27 cellular contexts compared by ENCODE assay signal in the genomic region with DNA sequence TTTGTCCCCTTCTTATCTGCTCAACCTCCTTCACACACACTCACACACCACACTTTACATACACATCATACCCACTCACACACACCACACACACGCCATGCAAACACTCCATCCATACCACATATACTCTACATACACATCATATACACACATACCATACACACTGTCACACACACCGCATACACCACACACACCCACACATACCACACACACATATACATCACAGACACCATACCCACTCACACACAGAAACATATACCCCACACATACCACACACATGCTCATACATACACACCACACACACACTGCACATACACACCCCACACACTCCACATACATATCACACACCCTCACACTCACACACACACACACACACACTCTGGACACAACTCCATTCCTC. TPM values are rescaled to one million over a fixed set of nuclear protein-coding genes. Genes with fewer than 3 reads are reported as not detected.
"Had no signal": no experiment of that assay in that cellular context is flagged by ENCODE, and none has a peak within 500 bp of the region (broad histone marks: within the 10 kb centered on the region; RNA-seq: fewer than 3 reads in every experiment).

No MANE protein-coding gene starts in this region.

- H3K36me3 Mint-ChIP-seq: activated CD8-positive, alpha-beta memory T cell treated with anti-CD3 and anti-CD28 coated beads, Interleukin-2, amount 10 ng/mL, durations not matched to agents 7 days and 5 days; activated naive CD4-positive, alpha-beta T cell treated with anti-CD3 and anti-CD28 coated beads, Interleukin-2, amount 50 U/mL, for 72 hours had no signal

- H3K36me3 ChIP-seq: ascending aorta had no signal

- H3K4me1 Mint-ChIP-seq: activated B cell treated with CpG ODN at 0.5 μM for 24 hours; activated CD4-positive, alpha-beta T cell treated with anti-CD3 and anti-CD28 coated beads, Interleukin-2, amount 10 ng/mL, durations not matched to agents 24 days and 14 days; activated CD8-positive, alpha-beta memory T cell treated with anti-CD3 and anti-CD28 coated beads, Interleukin-2, amount 10 ng/mL, durations not matched to agents 7 days and 5 days; activated naive CD8-positive, alpha-beta T cell treated with anti-CD3 and anti-CD28 coated beads, Interleukin-2, amount 50 U/mL, for 24 hours had no signal

- H3K9me3 ChIP-seq: ascending aorta, body of pancreas had no signal

- H3K27ac Mint-ChIP-seq: activated B cell treated with CpG ODN at 0.5 μM for 24 hours; activated CD4-positive, alpha-beta T cell treated with anti-CD3 and anti-CD28 coated beads, Interleukin-2, amount 10 ng/mL, durations not matched to agents 24 days and 14 days; activated CD8-positive, alpha-beta memory T cell treated with anti-CD3 and anti-CD28 coated beads, Interleukin-2, amount 10 ng/mL, durations not matched to agents 7 days and 5 days; activated naive CD4-positive, alpha-beta T cell treated with anti-CD3 and anti-CD28 coated beads, Interleukin-2, amount 50 U/mL, for 72 hours; activated naive CD8-positive, alpha-beta T cell treated with anti-CD3 and anti-CD28 coated beads, Interleukin-2, amount 50 U/mL, for 24 hours; T-helper 17 cell had no signal

- H3K4me3 Mint-ChIP-seq: activated B cell treated with CpG ODN at 0.5 μM for 24 hours; activated CD4-positive, alpha-beta T cell treated with anti-CD3 and anti-CD28 coated beads, Interleukin-2, amount 10 ng/mL, durations not matched to agents 24 days and 14 days; activated CD8-positive, alpha-beta memory T cell treated with anti-CD3 and anti-CD28 coated beads, Interleukin-2, amount 10 ng/mL, durations not matched to agents 7 days and 5 days; activated naive CD8-positive, alpha-beta T cell treated with anti-CD3 and anti-CD28 coated beads, Interleukin-2, amount 50 U/mL, for 24 hours; activated T-cell treated with anti-CD3 and anti-CD28 coated beads, Interleukin-2, amount 50 U/mL, for 4 hours; T-helper 17 cell had no signal

- H3K27me3 Mint-ChIP-seq: activated B cell treated with CpG ODN at 0.5 μM for 24 hours had no signal

- H3K4me3 ChIP-seq: ascending aorta, body of pancreas had no signal

- ATAC-seq: activated CD8-positive, alpha-beta memory T cell treated with anti-CD3 and anti-CD28 coated beads, Interleukin-2, amount 10 ng/mL, durations not matched to agents 7 days and 5 days; activated naive CD4-positive, alpha-beta T cell treated with anti-CD3 and anti-CD28 coated beads, Interleukin-2, amount 50 U/mL, for 72 hours; activated naive CD8-positive, alpha-beta T cell treated with anti-CD3 and anti-CD28 coated beads, Interleukin-2, amount 50 U/mL, for 24 hours; activated T-cell treated with anti-CD3 and anti-CD28 coated beads, Interleukin-2, amount 50 U/mL, for 4 hours; body of pancreas; PC-3; T-helper 17 cell had no signal

- H3K27me3 ChIP-seq: ascending aorta, body of pancreas had no signal

- H3K9me3 Mint-ChIP-seq: activated B cell treated with CpG ODN at 0.5 μM for 24 hours; activated CD4-positive, alpha-beta T cell treated with anti-CD3 and anti-CD28 coated beads, Interleukin-2, amount 10 ng/mL, durations not matched to agents 24 days and 14 days; activated naive CD4-positive, alpha-beta T cell treated with anti-CD3 and anti-CD28 coated beads, Interleukin-2, amount 50 U/mL, for 72 hours; activated naive CD8-positive, alpha-beta T cell treated with anti-CD3 and anti-CD28 coated beads, Interleukin-2, amount 50 U/mL, for 24 hours; activated T-cell treated with anti-CD3 and anti-CD28 coated beads, Interleukin-2, amount 50 U/mL, for 4 hours had no signal

- H3K4me1 ChIP-seq: ascending aorta, body of pancreas had no signal

- DNase-seq: activated B cell treated with CpG ODN at 0.5 μM for 24 hours; activated CD4-positive, alpha-beta T cell treated with anti-CD3 and anti-CD28 coated beads for 1 hour; activated CD4-positive, alpha-beta T cell treated with anti-CD3 and anti-CD28 coated beads, Interleukin-2, amount 10 ng/mL, durations not matched to agents 24 days and 14 days; activated CD4-positive, alpha-beta T cell treated with anti-CD3 and anti-CD28 coated beads, Interleukin-2, amount 50 U/mL, for 48 hours; activated CD8-positive, alpha-beta memory T cell treated with anti-CD3 and anti-CD28 coated beads, Interleukin-2, amount 10 ng/mL, durations not matched to agents 7 days and 5 days; activated effector memory CD4-positive, alpha-beta T cell treated with anti-CD3 and anti-CD28 coated beads, Interleukin-2, amount 50 U/mL, for 16 hours; activated naive CD4-positive, alpha-beta T cell treated with Interleukin-2 at 50 U/mL for 16 hours; activated naive CD8-positive, alpha-beta T cell treated with anti-CD3 and anti-CD28 coated beads, Interleukin-2, amount 50 U/mL, for 24 hours; activated T-cell treated with anti-CD3 and anti-CD28 coated beads, Interleukin-2, amount 50 U/mL, for 4 hours; amniotic stem cell; body of pancreas; Karpas-422; MM.1S; NCI-H1105; NCI-H1436; NCI-H1694 treated with DMSO at 0.1 percent for 48 hours; NCI-H2029 treated with DMSO at 0.1 percent for 48 hours; NCI-H345; NCI-H510A treated with DMSO at 0.1 percent for 48 hours; NCI-H69; NK-92 treated with Interleukin-12 subunit alpha and Interleukin-12 subunit beta, amount 100 ng/mL, for 24 hours; PC-3; SHP77 treated with DMSO at 0.1 percent for 48 hours; T-helper 17 cell; T-helper 9 cell had no signal

- H3K27ac ChIP-seq: ascending aorta, body of pancreas had no signal

RNA-seq across cellular contexts. Expression of a gene that starts 54.3 kb away (rescaled TPM):
- total RNA-seq: activated CD4-positive, alpha-beta T cell treated with anti-CD3 and anti-CD28 coated beads, Interleukin-2, amount 10 ng/mL, durations not matched to agents 24 days and 14 days; activated CD8-positive, alpha-beta memory T cell treated with anti-CD3 and anti-CD28 coated beads, Interleukin-2, amount 10 ng/mL, durations not matched to agents 7 days and 5 days; activated naive CD4-positive, alpha-beta T cell treated with anti-CD3 and anti-CD28 coated beads, Interleukin-2, amount 50 U/mL, for 72 hours; activated T-cell treated with anti-CD3 and anti-CD28 coated beads, Interleukin-2, amount 50 U/mL, for 4 hours had no signal
